ENCODE assay signal across 8 cellular contexts in the genomic region with DNA sequence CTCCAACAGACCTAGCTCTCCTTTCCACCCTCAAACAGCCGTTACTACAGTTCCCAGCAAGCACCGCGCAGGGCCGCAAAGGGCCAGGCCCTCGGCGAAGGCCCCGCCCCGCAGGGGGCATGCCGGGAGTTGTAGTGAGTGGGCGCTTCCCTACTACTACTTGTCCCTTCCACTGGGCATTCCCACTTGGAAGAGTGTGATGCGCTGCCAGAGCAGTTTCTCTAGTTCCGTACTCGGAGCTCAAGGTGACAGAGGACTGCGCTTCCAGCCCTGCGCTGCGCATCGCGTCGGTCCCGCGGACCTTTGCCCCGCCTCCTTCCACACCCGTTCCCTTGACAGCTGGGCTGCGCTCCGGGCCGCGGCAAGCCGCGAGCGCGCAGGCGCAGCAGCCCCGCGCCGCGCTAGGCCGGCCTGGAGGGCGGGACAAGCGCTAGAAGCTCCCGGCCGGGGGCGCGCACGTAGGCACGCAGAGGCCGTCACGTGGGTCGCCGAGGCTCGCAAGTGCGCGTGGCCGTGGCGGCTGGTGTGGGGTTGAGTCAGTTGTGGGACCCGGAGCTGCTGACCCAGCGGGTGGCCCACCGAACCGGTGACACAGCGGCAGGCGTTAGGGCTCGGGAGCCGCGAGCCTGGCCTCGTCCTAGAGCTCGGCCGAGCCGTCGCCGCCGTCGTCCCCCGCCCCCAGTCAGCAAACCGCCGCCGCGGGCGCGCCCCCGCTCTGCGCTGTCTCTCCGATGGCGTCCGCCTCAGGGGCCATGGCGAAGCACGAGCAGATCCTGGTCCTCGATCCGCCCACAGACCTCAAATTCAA. TPM values are rescaled to one million over a fixed set of nuclear protein-coding genes. Genes with fewer than 3 reads are reported as not detected.
DNase-seq lines count a peak whose midpoint lies in the region; ATAC-seq and TF ChIP-seq lines count a peak whose summit lies in the region.

A gene with protein sequence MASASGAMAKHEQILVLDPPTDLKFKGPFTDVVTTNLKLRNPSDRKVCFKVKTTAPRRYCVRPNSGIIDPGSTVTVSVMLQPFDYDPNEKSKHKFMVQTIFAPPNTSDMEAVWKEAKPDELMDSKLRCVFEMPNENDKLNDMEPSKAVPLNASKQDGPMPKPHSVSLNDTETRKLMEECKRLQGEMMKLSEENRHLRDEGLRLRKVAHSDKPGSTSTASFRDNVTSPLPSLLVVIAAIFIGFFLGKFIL (plus strand): TSS at position 491 of the 808 bp plus-strand sequence. CDS start 241 bp downstream, at position 732.

- peak within 1 kb of the TSS; percentile 72 for H2AFZ ChIP-seq in KMS-11 (ENCODE audit: low read depth)

- H3K4me1 ChIP-seq in KMS-11 (ENCODE audit: low read depth, poor library complexity, severe bottlenecking) (peaks cover 33% of the 10 kb centered on the region), Panc1 (ENCODE audit: control insufficient read depth, insufficient read depth, low read length) (peaks cover 26% of the 10 kb centered on the region), esophagus (ENCODE audit: control insufficient read depth in 2 of 2, insufficient read depth in 2 of 2, low read length in 1 of 2) (peaks cover 0 to under 1% of the 10 kb centered on the region in 2 donors), mucosa of stomach (ENCODE audit: control insufficient read depth, insufficient read depth, low read length) (peaks cover 11% of the 10 kb centered on the region)

- H3K9ac ChIP-seq in KMS-11 = peak within 1 kb of the TSS; percentile 91
- H3K9ac ChIP-seq in mucosa of stomach (ENCODE audit: low read length) = peak within 1 kb of the TSS; percentile 93

- in situ Hi-C loops in Panc1 (cut with HindIII; ENCODE audit: low pct_unique_long_range_greater_than_20kb, low sequenced_read_pairs) = no loop called here

- peaks cover 23% of the 10 kb centered on the region for H3K4me1 Mint-ChIP-seq in activated T-cell treated with anti-CD3 and anti-CD28 coated beads, Interleukin-2, amount 50 U/mL, for 4 hours (ENCODE audit: low read depth)

- H3K36me3 ChIP-seq in KMS-11 (ENCODE audit: insufficient read depth) = no peaks in the 10 kb centered on the region
- no peaks in the 10 kb centered on the region; the same call in 1 of the 2 replicates for H3K36me3 ChIP-seq in Panc1 (ENCODE audit: control insufficient read depth, insufficient read depth, low read length)
- peaks cover 0 to 2% of the 10 kb centered on the region in 2 donors for H3K36me3 ChIP-seq in esophagus (ENCODE audit: control insufficient read depth in 2 of 2, insufficient read depth in 2 of 2, low read length in 1 of 2)
- H3K36me3 ChIP-seq in mucosa of stomach (ENCODE audit: control insufficient read depth, insufficient read depth, low read length) = no peaks in the 10 kb centered on the region

- CTCF ChIA-PET in Panc1 (lab: Charles Lee) = no interaction called here

- H3K27ac ChIP-seq in KMS-11 (peak within 1 kb of the TSS; percentile 90), Panc1 (ENCODE audit: low read length) (peak within 1 kb of the TSS; percentile 91), esophagus (ENCODE audit: low read depth in 2 of 2, low read length in 1 of 2) (peak within 1 kb of the TSS; percentile 98 to 100)

- H3K9me3 Mint-ChIP-seq in activated T-cell treated with anti-CD3 and anti-CD28 coated beads, Interleukin-2, amount 50 U/mL, for 4 hours = no peaks in the 10 kb centered on the region

- peaks cover 41% of the 10 kb centered on the region for H3K79me2 ChIP-seq in KMS-11 (ENCODE audit: insufficient read depth, low read depth)

- peaks cover 3% of the 10 kb centered on the region for H3K36me3 Mint-ChIP-seq in activated T-cell treated with anti-CD3 and anti-CD28 coated beads, Interleukin-2, amount 50 U/mL, for 4 hours (ENCODE audit: insufficient read depth)

- ATAC-seq in GM21786 (IDR thresholded peaks at IDR 0.05; ENCODE audit: unreplicated experiment) (peak; percentile 83), Panc1 (peak; percentile 91)
- peak; percentile 84 to 85 for ATAC-seq in activated T-cell treated with anti-CD3 and anti-CD28 coated beads, Interleukin-2, amount 50 U/mL, for 4 hours

- H3K4me3 Mint-ChIP-seq in activated T-cell treated with anti-CD3 and anti-CD28 coated beads, Interleukin-2, amount 50 U/mL, for 4 hours = peak within 1 kb of the TSS; percentile 89

- 0% methylated on average over 66 to 87 of the region's 87 CpGs for WGBS in esophagus, 2 donors

- H3K9me3 ChIP-seq in Panc1 (ENCODE audit: control insufficient read depth, insufficient read depth, low read depth, low read length) (no peaks in the 10 kb centered on the region), esophagus (ENCODE audit: control insufficient read depth in 2 of 2, insufficient read depth in 1 of 2, low read depth in 1 of 2, low read length in 1 of 2) (no peaks in the 10 kb centered on the region), mucosa of stomach (ENCODE audit: control insufficient read depth, low read length) (no peaks in the 10 kb centered on the region)

- intact Hi-C loops in Panc1 (cut with micrococcal nuclease; ENCODE audit: unreplicated experiment) = loop anchor here (10.0 kb wide), 1 partner anchor 89 kb away; no protein-coding TSS in a partner anchor

- H3K4me3 ChIP-seq in KMS-11 (IDR thresholded peaks at IDR 0.05; ENCODE audit: insufficient read depth, low read depth, low read length) = no peak within 1 kb of the TSS
- peak within 1 kb of the TSS; percentile 83 to 94 for H3K4me3 ChIP-seq in Panc1 (ENCODE audit: low read depth in 2 of 2, low read length in 2 of 2)
- peak within 1 kb of the TSS; percentile 85 to 90 for H3K4me3 ChIP-seq in esophagus (ENCODE audit: low read depth in 1 of 2, low read length in 2 of 2)
- H3K4me3 ChIP-seq in mucosa of stomach (ENCODE audit: low read length) = peak within 1 kb of the TSS; percentile 89

- H4K20me1 ChIP-seq in KMS-11 (ENCODE audit: insufficient read depth) = peaks cover 31% of the 10 kb centered on the region

- POLR2A ChIA-PET in Panc1 (lab: Charles Lee) = interaction anchor here (0.6 to 1.0 kb wide), 2 partner anchors 44 to 45 kb away, joined by 3 to 6 read pairs; no protein-coding TSS in a partner anchor

- no TSS peak for BruUV-seq in Panc1 (replicated peaks; lab: Mats Ljungman, UMichigan)

- DNase-seq in DMS79 treated with DMSO at 0.1 percent for 48 hours (lab: John Stamatoyannopoulos, UW) (peak; percentile 97), Panc1 (ENCODE audit: low read depth, low spot score) (peak; percentile 82)
- DNase-seq in activated T-cell treated with anti-CD3 and anti-CD28 coated beads, Interleukin-2, amount 50 U/mL, for 4 hours = peak; percentile 87
- peak; percentile 92 for DNase-seq in stimulated activated CD8-positive, alpha-beta memory T cell treated with anti-CD3 and anti-CD28 coated beads, Interleukin-4, amount 100 ng/mL, for 48 hours

- TF ChIP-seq CTCF in KMS-11 (conservative IDR thresholded peaks at IDR 0.05; ENCODE audit: low read depth, low read length) (no peak), Panc1 (IDR thresholded peaks at IDR 0.05) (no peak)

- H3K27me3 Mint-ChIP-seq in activated T-cell treated with anti-CD3 and anti-CD28 coated beads, Interleukin-2, amount 50 U/mL, for 4 hours (ENCODE audit: low read depth) = peaks cover 5% of the 10 kb centered on the region

- peak within 1 kb of the TSS; percentile 87 for H3K4me2 ChIP-seq in KMS-11

- H3K27me3 ChIP-seq in KMS-11 (ENCODE audit: insufficient read depth, low read depth) (no peaks in the 10 kb centered on the region), Panc1 (ENCODE audit: control insufficient read depth, insufficient read depth, low read length) (no peaks in the 10 kb centered on the region), esophagus (ENCODE audit: control insufficient read depth in 1 of 2, insufficient read depth in 2 of 2, low read length in 2 of 2) (no peaks in the 10 kb centered on the region), mucosa of stomach (ENCODE audit: control insufficient read depth, insufficient read depth, low read length) (no peaks in the 10 kb centered on the region)

RNA-seq across cellular contexts. Expression of the gene that starts here (rescaled TPM):
- 228 TPM for total RNA-seq in Panc1 (2021; ENCODE audit: unreplicated experiment)
- 140 TPM for polyA plus RNA-seq in Panc1 (2012; ENCODE audit: insufficient read length)
- total RNA-seq in activated T-cell treated with anti-CD3 and anti-CD28 coated beads, Interleukin-2, amount 50 U/mL, for 4 hours = 100 to 1,000 TPM; 220 to 245 (median 229) TPM
- 100 to 1,000 TPM; 127 to 189 TPM for polyA plus RNA-seq in esophagus
